Comparison of ENCODE assay signal across 9 cellular contexts in genomic region chr6:83853968-83854501, GRCh38. TPM values are rescaled to one million over a fixed set of nuclear protein-coding genes. Genes with fewer than 3 reads are reported as not detected.
DNase-seq lines count a peak whose midpoint lies in the region; ATAC-seq and TF ChIP-seq lines count a peak whose summit lies in the region.
"Had no signal": no experiment of that assay in that cellular context is flagged by ENCODE, and none has a peak within 500 bp of the region (broad histone marks: within the 10 kb centered on the region; RNA-seq: fewer than 3 reads in every experiment).

No MANE protein-coding gene starts in this region.

- H3K36me3 ChIP-seq in prostate gland, result no peaks in the 10 kb centered on the region
- H3K36me3 ChIP-seq in ovary, result no peaks in the 10 kb centered on the region

- H3K9me3 ChIP-seq in prostate gland (no peaks in the 10 kb centered on the region), ovary (no peaks in the 10 kb centered on the region)

- peaks cover 55 to 63% of the 10 kb centered on the region in 2 donors for H3K27me3 Mint-ChIP-seq in effector memory CD8-positive, alpha-beta T cell

- TF ChIP-seq POLR2A in prostate gland (IDR thresholded peaks at IDR 0.05) (no peak), ovary (IDR thresholded peaks at IDR 0.05) (no peak)

- H3K4me3 Mint-ChIP-seq in effector memory CD8-positive, alpha-beta T cell, result peak overlapping the region; percentile 56 to 71

- H3K9me3 Mint-ChIP-seq in effector memory CD8-positive, alpha-beta T cell, result no peaks in the 10 kb centered on the region

- 6% methylated on average over 20 of the region's 20 CpGs for WGBS in prostate gland
- 11 to 13% (median 13%) methylated on average over 20 of the region's 20 CpGs for WGBS in ovary, 3 donors

- H3K4me1 ChIP-seq in prostate gland (replicated peaks) (peaks cover 2% of the 10 kb centered on the region), ovary (ENCODE audit: insufficient read depth) (peaks cover 11% of the 10 kb centered on the region)

- H3K4me1 Mint-ChIP-seq in effector memory CD8-positive, alpha-beta T cell (ENCODE audit: low read depth in 2 of 2), result peaks cover 7% of the 10 kb centered on the region in 2 donors

- intact Hi-C loops in prostate gland (cut with DNase I), result no loop called here
- intact Hi-C loops in ovary (cut with DNase I), result no loop called here

- POLR2A ChIA-PET in GM10248 (lab: Yijun Ruan, JAX), result no interaction called here

- H3K27ac ChIP-seq in prostate gland, result peak overlapping the region in 1 of 2 donors; percentile 34
- H3K27ac ChIP-seq in ovary, result no peak overlapping the region

- ATAC-seq in GM19395 (IDR thresholded peaks at IDR 0.05; ENCODE audit: unreplicated experiment) (peak; percentile 10), GM18870 (IDR thresholded peaks at IDR 0.05; ENCODE audit: unreplicated experiment) (no peak), HG03097 (IDR thresholded peaks at IDR 0.05; ENCODE audit: low FRiP score, unreplicated experiment) (no peak)
- ATAC-seq in effector memory CD8-positive, alpha-beta T cell (replicated peaks), result no peak

- peak overlapping the region; percentile 35 to 39 for H3K4me3 ChIP-seq in prostate gland
- H3K4me3 ChIP-seq in ovary, result no peak overlapping the region

- H3K27me3 ChIP-seq in prostate gland (replicated peaks; ENCODE audit: insufficient read depth) (no peaks in the 10 kb centered on the region), ovary (no peaks in the 10 kb centered on the region)

- CTCF ChIA-PET in GM10248 (lab: Yijun Ruan, JAX), result no interaction called here

- H3K27ac Mint-ChIP-seq in effector memory CD8-positive, alpha-beta T cell, result no peak overlapping the region

- DNase-seq in NCI-H2171 (lab: John Stamatoyannopoulos, UW) (peak; percentile 46), prostate gland (ENCODE audit: low spot score) (no peak), ovary (no peak), GM10248 (ENCODE audit: extremely low spot score) (no peak)
- no peak for DNase-seq in effector memory CD8-positive, alpha-beta T cell

- TF ChIP-seq CTCF in prostate gland (IDR thresholded peaks at IDR 0.05) (no peak), ovary (IDR thresholded peaks at IDR 0.05) (no peak), GM10248 (IDR thresholded peaks at IDR 0.05; ENCODE audit: control extremely low read depth, extremely low read depth, low read depth, missing control alignments) (no peak)

- TF ChIP-seq EP300 in ovary (IDR thresholded peaks at IDR 0.05), result no peak

- no peaks in the 10 kb centered on the region for H3K36me3 Mint-ChIP-seq in effector memory CD8-positive, alpha-beta T cell (ENCODE audit: insufficient read depth)

RNA-seq across cellular contexts. Expression of gene RIPPLY2, which starts 0.9 kb away (rescaled TPM):
- total RNA-seq in prostate gland (under 1 TPM in 1 of 2 donors, not detected in 1; 0.23 TPM), ovary (under 1 TPM in 3 of 7 donors, not detected in 4; 0.22 to 0.40 (median 0.23) TPM)
- polyA plus RNA-seq in ovary, result under 1 TPM; 0.24 to 0.40 TPM
- total RNA-seq: LHCN-M2 had no signal

RNA-seq across cellular contexts. Expression of gene CYB5R4, which starts 5.5 kb away (rescaled TPM):
- total RNA-seq in prostate gland (1 to 10 TPM; 8.2 to 8.6 TPM), ovary (10 to 100 TPM in 2 of 7 donors, 1 to 10 TPM in 5; 2.0 to 12.2 (median 9.1) TPM)
- polyA plus RNA-seq in ovary, result 1 to 10 TPM; 3.8 to 4.8 TPM
